Comparison of ENCODE assay signal across 27 cellular contexts in the genomic region with DNA sequence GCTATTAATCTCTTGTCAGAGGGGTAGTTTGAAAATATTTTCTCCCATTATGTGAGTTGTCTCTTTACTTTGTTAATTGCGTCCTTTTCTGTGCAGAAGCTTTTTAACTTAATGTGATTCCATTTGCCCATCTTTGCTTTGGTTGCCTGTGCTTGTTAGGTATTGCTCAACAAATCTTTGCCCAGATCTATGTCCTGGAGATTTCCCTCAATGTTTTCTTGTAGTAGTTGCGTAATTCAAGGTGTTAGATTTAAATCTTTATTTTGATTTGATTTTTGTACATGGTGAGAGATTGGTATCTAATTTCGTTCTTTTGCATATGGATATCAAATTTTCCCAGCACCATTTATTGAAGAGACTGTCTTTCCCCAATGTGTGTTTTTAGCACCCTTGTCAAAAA.
"Had no signal": no experiment of that assay in that cellular context is flagged by ENCODE, and none has a peak within 500 bp of the region (broad histone marks: within the 10 kb centered on the region; RNA-seq: fewer than 3 reads in every experiment).

No MANE protein-coding gene starts in this region.

- DNase-seq: stimulated activated CD4-positive, alpha-beta T cell treated with anti-CD3 and anti-CD28 coated beads, Interleukin-2, amount 100 ng/mL, for 48 hours; stimulated activated CD4-positive, alpha-beta T cell treated with anti-CD3 and anti-CD28 coated beads, Interleukin-4, amount 100 ng/mL, for 1 hour; stimulated activated CD4-positive, alpha-beta T cell treated with anti-CD3 and anti-CD28 coated beads, Interleukin-4, amount 100 ng/mL, for 24 hours; stimulated activated CD4-positive, alpha-beta T cell treated with anti-CD3 and anti-CD28 coated beads, Interleukin-4, amount 100 ng/mL, for 4 hours; stimulated activated CD8-positive, alpha-beta memory T cell treated with anti-CD3 and anti-CD28 coated beads, Interleukin-4, amount 100 ng/mL, for 48 hours; stimulated activated naive B cell treated with anti-CD40 and anti-IgM and Interleukin-4, amounts not matched to agents 10 μg/mL and 1 μg/mL and 100 μg/mL, for 72 hours; stimulated activated naive CD4-positive, alpha-beta T cell; stimulated activated naive CD4-positive, alpha-beta T cell treated with Interleukin-2 at 50 U/mL for 16 hours; stimulated activated naive CD8-positive, alpha-beta T cell treated with anti-CD3 and anti-CD28 coated beads, Interleukin-15, amount 100 ng/mL, for 72 hours; stimulated activated naive CD8-positive, alpha-beta T cell treated with anti-CD3 and anti-CD28 coated beads, Interleukin-15, Interleukin-2, amounts not matched to agents 100 U/mL and 50 U/mL, for 24 hours; stomach; substantia nigra; testis; thyroid gland; tibial artery; transverse colon; trophoblast cell; upper lobe of left lung; upper lobe of right lung; uterus had no signal

- FAIRE-seq: urothelium cell line had no signal

- H3K27me3 ChIP-seq: stomach, suprapubic skin, testis, thyroid gland, tibial artery, tibial nerve, transverse colon, upper lobe of left lung, upper lobe of right lung, uterus, vagina had no signal

- H3K4me1 ChIP-seq: stomach, suprapubic skin, testis, thyroid gland, tibial artery, tibial nerve, transverse colon, upper lobe of left lung, upper lobe of right lung, uterus, vagina had no signal

- H3K36me3 ChIP-seq: stomach, suprapubic skin, thoracic aorta, thyroid gland, tibial artery, tibial nerve, transverse colon, upper lobe of left lung, upper lobe of right lung, uterus, vagina had no signal

- H3K4me3 ChIP-seq: stomach, suprapubic skin, testis, thoracic aorta, thyroid gland, tibial artery, tibial nerve, transverse colon, upper lobe of left lung, upper lobe of right lung, uterus, vagina had no signal

- ATAC-seq: stimulated activated effector memory CD8-positive, alpha-beta T cell treated with anti-CD3 and anti-CD28 coated beads, Interleukin-12 subunit alpha, Interleukin-12 subunit beta, amount 100 ng/mL, for 72 hours; stimulated activated memory B cell treated with anti-CD40 and anti-IgM and Interleukin-4, amounts not matched to agents 10 μg/mL and 1 μg/mL and 100 μg/mL, for 72 hours; stimulated activated naive B cell treated with anti-CD40 and anti-IgM and Interleukin-4, amounts not matched to agents 10 μg/mL and 1 μg/mL and 100 μg/mL, for 72 hours; stimulated activated naive CD8-positive, alpha-beta T cell treated with anti-CD3 and anti-CD28 coated beads, Interleukin-15, amount 100 ng/mL, for 72 hours; stimulated activated naive CD8-positive, alpha-beta T cell treated with anti-CD3 and anti-CD28 coated beads, Interleukin-15, Interleukin-2, amounts not matched to agents 100 U/mL and 50 U/mL, for 24 hours; upper lobe of right lung had no signal

- H3K27ac ChIP-seq: stomach, suprapubic skin, testis, thoracic aorta, thyroid gland, tibial artery, tibial nerve, transverse colon, upper lobe of left lung, upper lobe of right lung, uterus, vagina had no signal

- H3K9me3 ChIP-seq: testis, thoracic aorta, thyroid gland, uterus, vagina had no signal
